Comparison of ENCODE assay signal across 1 cellular context in the genomic region with DNA sequence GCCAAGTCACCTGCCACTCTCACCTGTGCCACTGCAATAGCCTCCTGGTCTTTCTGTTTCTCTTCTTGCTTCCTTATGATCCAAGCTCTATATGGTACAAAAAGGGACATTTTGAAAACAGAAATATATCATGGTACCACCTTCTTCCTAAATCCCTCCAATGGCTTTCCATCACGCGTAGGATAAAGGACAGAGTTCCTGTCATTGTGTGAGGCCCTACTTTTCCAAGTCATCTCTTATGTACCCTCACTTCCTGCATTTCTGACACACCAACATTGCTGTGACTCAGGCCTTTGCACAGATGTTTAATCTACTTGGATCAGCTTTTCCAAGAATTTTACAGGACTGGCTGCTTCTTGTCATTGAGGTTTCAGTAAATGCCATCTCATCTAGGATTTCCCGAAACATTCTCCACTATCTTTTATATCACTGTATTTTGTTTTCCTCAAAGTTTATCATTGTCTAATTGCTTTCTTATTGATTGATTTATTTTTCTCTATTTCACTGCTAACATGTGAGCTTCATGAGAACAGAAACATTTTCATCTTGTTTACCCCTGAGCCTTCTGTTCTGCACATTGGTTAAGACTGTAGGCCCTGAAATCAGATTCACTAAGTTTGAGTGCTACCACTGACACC.
TF ChIP-seq lines count a peak whose summit lies in the region.

No MANE protein-coding gene starts in this region.

TF ChIP-seq in K562, 482 proteins besides CTCF, POLR2A, EP300 and RAD21 (continued from another document):
- TF ChIP-seq NR3C1 (CRISPR knock-in tag; IDR thresholded peaks at IDR 0.05) (no peak), TEAD2 (tag; IDR thresholded peaks at IDR 0.05) (no peak), PURB (CRISPR knock-in tag; IDR thresholded peaks at IDR 0.05; ENCODE audit: low read depth) (no peak), ZNF639 (CRISPR knock-in tag; conservative IDR thresholded peaks at IDR 0.05 in 1 of 2, IDR thresholded peaks at IDR 0.05 in 1 of 2) (no peak), NFIC (IDR thresholded peaks at IDR 0.05) (peak; percentile 41), BACH1 (tag; IDR thresholded peaks at IDR 0.05) (peak; percentile 79; the same call in 1 of the 2 replicates), TARDBP (IDR thresholded peaks at IDR 0.05) (no peak), LCOR (CRISPR knock-in tag; IDR thresholded peaks at IDR 0.05) (no peak), ZNF584 (CRISPR knock-in tag; IDR thresholded peaks at IDR 0.05; ENCODE audit: low read depth) (peak; percentile 64; the same call in 1 of the 2 replicates), PHB (CRISPR knock-in tag; IDR thresholded peaks at IDR 0.05) (no peak), TCFL5 (CRISPR knock-in tag; conservative IDR thresholded peaks at IDR 0.05) (no peak), BDP1 (IDR thresholded peaks at IDR 0.05; ENCODE audit: insufficient read depth, insufficient read length) (no peak), ELF2 (CRISPR knock-in tag; IDR thresholded peaks at IDR 0.05) (no peak), PRMT5 (CRISPR knock-in tag; IDR thresholded peaks at IDR 0.05) (no peak), GATAD2A (IDR thresholded peaks at IDR 0.05) (no peak), YBX1 (IDR thresholded peaks at IDR 0.05) (no peak), PTTG1 (tag; IDR thresholded peaks at IDR 0.05; ENCODE audit: low read depth) (0 out of 2 replicates have a peak, but pooled peaks have one; percentile 0), CBFA2T2 (conservative IDR thresholded peaks at IDR 0.05) (peak; percentile 72), TEAD4 (IDR thresholded peaks at IDR 0.05; ENCODE audit: low read length) (peak; percentile 86), TEAD4 (CRISPR knock-in tag; IDR thresholded peaks at IDR 0.05; ENCODE audit: borderline replicate concordance) (no peak), TBP (optimal IDR thresholded peaks at IDR 0.05; ENCODE audit: low read depth, low read length) (no peak), ZC3H4 (CRISPR knock-in tag; IDR thresholded peaks at IDR 0.05; ENCODE audit: borderline replicate concordance) (no peak), CBFA2T3 (IDR thresholded peaks at IDR 0.05) (peak; percentile 84), ZNF507 (tag; conservative IDR thresholded peaks at IDR 0.05) (no peak), SOX6 (IDR thresholded peaks at IDR 0.05) (peak; percentile 81), NEUROD1 (IDR thresholded peaks at IDR 0.05; ENCODE audit: borderline replicate concordance, low read depth, low read length, partially characterized antibody) (peak; percentile 58), MYBL2 (IDR thresholded peaks at IDR 0.05; ENCODE audit: low read depth) (no peak), MYBL2 (CRISPR knock-in tag; IDR thresholded peaks at IDR 0.05; ENCODE audit: borderline replicate concordance) (no peak), ZEB2 (IDR thresholded peaks at IDR 0.05) (peak; percentile 57; the same call in 1 of the 2 replicates), NFRKB (IDR thresholded peaks at IDR 0.05; ENCODE audit: low read depth) (peak; percentile 58; the same call in 1 of the 2 replicates)
- TF ChIP-seq, protein P1, sequence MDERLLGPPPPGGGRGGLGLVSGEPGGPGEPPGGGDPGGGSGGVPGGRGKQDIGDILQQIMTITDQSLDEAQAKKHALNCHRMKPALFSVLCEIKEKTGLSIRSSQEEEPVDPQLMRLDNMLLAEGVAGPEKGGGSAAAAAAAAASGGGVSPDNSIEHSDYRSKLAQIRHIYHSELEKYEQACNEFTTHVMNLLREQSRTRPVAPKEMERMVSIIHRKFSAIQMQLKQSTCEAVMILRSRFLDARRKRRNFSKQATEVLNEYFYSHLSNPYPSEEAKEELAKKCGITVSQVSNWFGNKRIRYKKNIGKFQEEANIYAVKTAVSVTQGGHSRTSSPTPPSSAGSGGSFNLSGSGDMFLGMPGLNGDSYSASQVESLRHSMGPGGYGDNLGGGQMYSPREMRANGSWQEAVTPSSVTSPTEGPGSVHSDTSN (CRISPR knock-in tag; IDR thresholded peaks at IDR 0.05; ENCODE audit: low read depth): no peak
- TF ChIP-seq, protein P1 (tag; conservative IDR thresholded peaks at IDR 0.05; ENCODE audit: low read depth): peak; percentile 62; the same call in 1 of the 2 replicates
- TF ChIP-seq, protein P2, sequence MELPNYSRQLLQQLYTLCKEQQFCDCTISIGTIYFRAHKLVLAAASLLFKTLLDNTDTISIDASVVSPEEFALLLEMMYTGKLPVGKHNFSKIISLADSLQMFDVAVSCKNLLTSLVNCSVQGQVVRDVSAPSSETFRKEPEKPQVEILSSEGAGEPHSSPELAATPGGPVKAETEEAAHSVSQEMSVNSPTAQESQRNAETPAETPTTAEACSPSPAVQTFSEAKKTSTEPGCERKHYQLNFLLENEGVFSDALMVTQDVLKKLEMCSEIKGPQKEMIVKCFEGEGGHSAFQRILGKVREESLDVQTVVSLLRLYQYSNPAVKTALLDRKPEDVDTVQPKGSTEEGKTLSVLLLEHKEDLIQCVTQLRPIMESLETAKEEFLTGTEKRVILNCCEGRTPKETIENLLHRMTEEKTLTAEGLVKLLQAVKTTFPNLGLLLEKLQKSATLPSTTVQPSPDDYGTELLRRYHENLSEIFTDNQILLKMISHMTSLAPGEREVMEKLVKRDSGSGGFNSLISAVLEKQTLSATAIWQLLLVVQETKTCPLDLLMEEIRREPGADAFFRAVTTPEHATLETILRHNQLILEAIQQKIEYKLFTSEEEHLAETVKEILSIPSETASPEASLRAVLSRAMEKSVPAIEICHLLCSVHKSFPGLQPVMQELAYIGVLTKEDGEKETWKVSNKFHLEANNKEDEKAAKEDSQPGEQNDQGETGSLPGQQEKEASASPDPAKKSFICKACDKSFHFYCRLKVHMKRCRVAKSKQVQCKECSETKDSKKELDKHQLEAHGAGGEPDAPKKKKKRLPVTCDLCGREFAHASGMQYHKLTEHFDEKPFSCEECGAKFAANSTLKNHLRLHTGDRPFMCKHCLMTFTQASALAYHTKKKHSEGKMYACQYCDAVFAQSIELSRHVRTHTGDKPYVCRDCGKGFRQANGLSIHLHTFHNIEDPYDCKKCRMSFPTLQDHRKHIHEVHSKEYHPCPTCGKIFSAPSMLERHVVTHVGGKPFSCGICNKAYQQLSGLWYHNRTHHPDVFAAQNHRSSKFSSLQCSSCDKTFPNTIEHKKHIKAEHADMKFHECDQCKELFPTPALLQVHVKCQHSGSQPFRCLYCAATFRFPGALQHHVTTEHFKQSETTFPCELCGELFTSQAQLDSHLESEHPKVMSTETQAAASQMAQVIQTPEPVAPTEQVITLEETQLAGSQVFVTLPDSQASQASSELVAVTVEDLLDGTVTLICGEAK (IDR thresholded peaks at IDR 0.05): no peak
- TF ChIP-seq, protein P2 (CRISPR knock-in tag; IDR thresholded peaks at IDR 0.05): no peak
- TF ChIP-seq, protein P3, sequence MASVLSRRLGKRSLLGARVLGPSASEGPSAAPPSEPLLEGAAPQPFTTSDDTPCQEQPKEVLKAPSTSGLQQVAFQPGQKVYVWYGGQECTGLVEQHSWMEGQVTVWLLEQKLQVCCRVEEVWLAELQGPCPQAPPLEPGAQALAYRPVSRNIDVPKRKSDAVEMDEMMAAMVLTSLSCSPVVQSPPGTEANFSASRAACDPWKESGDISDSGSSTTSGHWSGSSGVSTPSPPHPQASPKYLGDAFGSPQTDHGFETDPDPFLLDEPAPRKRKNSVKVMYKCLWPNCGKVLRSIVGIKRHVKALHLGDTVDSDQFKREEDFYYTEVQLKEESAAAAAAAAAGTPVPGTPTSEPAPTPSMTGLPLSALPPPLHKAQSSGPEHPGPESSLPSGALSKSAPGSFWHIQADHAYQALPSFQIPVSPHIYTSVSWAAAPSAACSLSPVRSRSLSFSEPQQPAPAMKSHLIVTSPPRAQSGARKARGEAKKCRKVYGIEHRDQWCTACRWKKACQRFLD (CRISPR knock-in tag; IDR thresholded peaks at IDR 0.05): peak; percentile 36; the same call in 1 of the 2 replicates
- TF ChIP-seq, protein P4, sequence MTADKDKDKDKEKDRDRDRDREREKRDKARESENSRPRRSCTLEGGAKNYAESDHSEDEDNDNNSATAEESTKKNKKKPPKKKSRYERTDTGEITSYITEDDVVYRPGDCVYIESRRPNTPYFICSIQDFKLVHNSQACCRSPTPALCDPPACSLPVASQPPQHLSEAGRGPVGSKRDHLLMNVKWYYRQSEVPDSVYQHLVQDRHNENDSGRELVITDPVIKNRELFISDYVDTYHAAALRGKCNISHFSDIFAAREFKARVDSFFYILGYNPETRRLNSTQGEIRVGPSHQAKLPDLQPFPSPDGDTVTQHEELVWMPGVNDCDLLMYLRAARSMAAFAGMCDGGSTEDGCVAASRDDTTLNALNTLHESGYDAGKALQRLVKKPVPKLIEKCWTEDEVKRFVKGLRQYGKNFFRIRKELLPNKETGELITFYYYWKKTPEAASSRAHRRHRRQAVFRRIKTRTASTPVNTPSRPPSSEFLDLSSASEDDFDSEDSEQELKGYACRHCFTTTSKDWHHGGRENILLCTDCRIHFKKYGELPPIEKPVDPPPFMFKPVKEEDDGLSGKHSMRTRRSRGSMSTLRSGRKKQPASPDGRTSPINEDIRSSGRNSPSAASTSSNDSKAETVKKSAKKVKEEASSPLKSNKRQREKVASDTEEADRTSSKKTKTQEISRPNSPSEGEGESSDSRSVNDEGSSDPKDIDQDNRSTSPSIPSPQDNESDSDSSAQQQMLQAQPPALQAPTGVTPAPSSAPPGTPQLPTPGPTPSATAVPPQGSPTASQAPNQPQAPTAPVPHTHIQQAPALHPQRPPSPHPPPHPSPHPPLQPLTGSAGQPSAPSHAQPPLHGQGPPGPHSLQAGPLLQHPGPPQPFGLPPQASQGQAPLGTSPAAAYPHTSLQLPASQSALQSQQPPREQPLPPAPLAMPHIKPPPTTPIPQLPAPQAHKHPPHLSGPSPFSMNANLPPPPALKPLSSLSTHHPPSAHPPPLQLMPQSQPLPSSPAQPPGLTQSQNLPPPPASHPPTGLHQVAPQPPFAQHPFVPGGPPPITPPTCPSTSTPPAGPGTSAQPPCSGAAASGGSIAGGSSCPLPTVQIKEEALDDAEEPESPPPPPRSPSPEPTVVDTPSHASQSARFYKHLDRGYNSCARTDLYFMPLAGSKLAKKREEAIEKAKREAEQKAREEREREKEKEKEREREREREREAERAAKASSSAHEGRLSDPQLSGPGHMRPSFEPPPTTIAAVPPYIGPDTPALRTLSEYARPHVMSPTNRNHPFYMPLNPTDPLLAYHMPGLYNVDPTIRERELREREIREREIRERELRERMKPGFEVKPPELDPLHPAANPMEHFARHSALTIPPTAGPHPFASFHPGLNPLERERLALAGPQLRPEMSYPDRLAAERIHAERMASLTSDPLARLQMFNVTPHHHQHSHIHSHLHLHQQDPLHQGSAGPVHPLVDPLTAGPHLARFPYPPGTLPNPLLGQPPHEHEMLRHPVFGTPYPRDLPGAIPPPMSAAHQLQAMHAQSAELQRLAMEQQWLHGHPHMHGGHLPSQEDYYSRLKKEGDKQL (CRISPR knock-in tag; IDR thresholded peaks at IDR 0.05; ENCODE audit: borderline replicate concordance): no peak
